Comparison of ENCODE assay signal across 8 cellular contexts in genomic region chr3:192917508-192918274, GRCh38. TPM values are rescaled to one million over a fixed set of nuclear protein-coding genes. Genes with fewer than 3 reads are reported as not detected.
DNase-seq lines count a peak whose midpoint lies in the region; ATAC-seq, FAIRE-seq and TF ChIP-seq lines count a peak whose summit lies in the region.

TSS of gene MB21D2 (minus strand) at chr3:192917856. CDS start at chr3:192917840, 16 bp downstream.

- no peaks in the 10 kb centered on the region for H3K79me2 ChIP-seq in K562 (ENCODE audit: control insufficient read depth, insufficient read depth, low read length)

- no peaks in the 10 kb centered on the region for H3K9me1 ChIP-seq in K562 (ENCODE audit: control insufficient read depth, insufficient read depth, low read length)

- no peak within 1 kb of the TSS for H3K27ac ChIP-seq in K562 (ENCODE audit: extremely low read depth, low read depth, low read length)

- no peak for TF ChIP-seq RAD21 in K562 (CRISPR knock-in tag; conservative IDR thresholded peaks at IDR 0.05 in 1 of 2, IDR thresholded peaks at IDR 0.05 in 1 of 2)

- CTCF ChIA-PET in K562 (lab: Yijun Ruan, JAX; ENCODE audit: low intra/inter-chr PET ratio): interaction anchor here (0.6 kb wide), 1 partner anchor 708 kb away, joined by 4 read pairs; no protein-coding TSS in a partner anchor

- H3K9ac ChIP-seq in K562 (ENCODE audit: insufficient read depth in 1 of 2, low read depth in 2 of 2, low read length in 2 of 2): no peak within 1 kb of the TSS

- peak; percentile 67 for FAIRE-seq in GM18507 (lab: Jason Lieb, UNC)
- no peak for FAIRE-seq in K562 (lab: Jason Lieb, UNC)

- no peak for TF ChIP-seq EP300 in K562 (IDR thresholded peaks at IDR 0.05; ENCODE audit: low read length)

- H2AFZ ChIP-seq in K562 (ENCODE audit: low read depth, low read length): peak within 1 kb of the TSS; percentile 66; the same call in 1 of the 2 replicates

- peaks cover 0 to 3% of the 10 kb centered on the region in 2 experiments; a peak in 2 of 5 replicates for H3K4me1 ChIP-seq in K562 (replicated peaks in 1 of 2; ENCODE audit: control insufficient read depth in 2 of 2, insufficient read depth in 2 of 2, low read length in 2 of 2)

- in situ Hi-C loops in K562 (cut with MboI): no loop called here

- no peaks in the 10 kb centered on the region for H3K36me3 ChIP-seq in K562 (ENCODE audit: control insufficient read depth, insufficient read depth, low read length)

- DNase-seq in GM18507 (ENCODE audit: extremely low spot score, insufficient read length, low read depth) (peak; percentile 74), NCI-H128 (lab: John Stamatoyannopoulos, UW; ENCODE audit: unreplicated experiment) (peak; percentile 71), T-helper 2 cell (peak in 4 of 5 experiments; percentile 33 to 88 (median 40)), K562 (ENCODE audit: extremely low read depth in 1 of 4, low spot score in 3 of 4) (peak; percentile 8 to 48 (median 32)), hepatic stellate cell (ENCODE audit: low spot score) (peak; percentile 90), putamen (ENCODE audit: low spot score) (peak; percentile 80), KG1 (lab: John Stamatoyannopoulos, UW) (no peak)

- H3K27me3 ChIP-seq in K562 (ENCODE audit: control insufficient read depth in 2 of 2, insufficient read depth in 2 of 2, low read length in 2 of 2): peaks cover 14 to 29% of the 10 kb centered on the region in 2 experiments; a peak in 4 of 5 replicates

- BruUV-seq in K562 (replicated peaks; lab: Mats Ljungman, UMichigan): no TSS peak

- POLR2A ChIA-PET in K562 (lab: Yijun Ruan, JAX): no interaction called here

- no peak for TF ChIP-seq CTCF in K562 (IDR thresholded peaks at IDR 0.05 in 2 of 3, conservative IDR thresholded peaks at IDR 0.05 in 1 of 3; ENCODE audit: insufficient read depth in 2 of 3, low read depth in 1 of 3, low read length in 3 of 3)

- H3K4me3 ChIP-seq in K562: no peak within 1 kb of the TSS

- no peak for TF ChIP-seq POLR2A in K562 (conservative IDR thresholded peaks at IDR 0.05)

- ATAC-seq in HG02759 (IDR thresholded peaks at IDR 0.05; ENCODE audit: unreplicated experiment) (peak; percentile 73), K562 (peak; percentile 62)

- H3K9me3 ChIP-seq in K562 (replicated peaks; ENCODE audit: control insufficient read depth, insufficient read depth, low read depth, low read length): no peaks in the 10 kb centered on the region

- peak within 1 kb of the TSS; percentile 32; the same call in 1 of the 2 replicates for H3K4me2 ChIP-seq in K562 (ENCODE audit: insufficient read depth, low read length)

- intact Hi-C loops in K562 (cut with micrococcal nuclease): no loop called here

- WGBS in K562 (ENCODE audit: insufficient coverage, low coverage, missing lambda C conversion rate): under 1% methylated on average over 32 of the region's 60 CpGs

- no peaks in the 10 kb centered on the region for H4K20me1 ChIP-seq in K562 (replicated peaks; ENCODE audit: control insufficient read depth, insufficient read depth, low read length)

TF ChIP-seq in K562, 482 proteins besides CTCF, POLR2A, EP300 and RAD21:
- TF ChIP-seq FOXJ3 (CRISPR knock-in tag; IDR thresholded peaks at IDR 0.05) (no peak), XRCC4 (IDR thresholded peaks at IDR 0.05; ENCODE audit: extremely low read depth, insufficient read depth, insufficient read length) (no peak), YY1 (IDR thresholded peaks at IDR 0.05; ENCODE audit: borderline replicate concordance in 1 of 3, control insufficient read depth in 1 of 3, extremely low read depth in 1 of 3, insufficient read depth in 3 of 3, insufficient read length in 1 of 3, insufficient replicate concordance in 2 of 3, low read depth in 1 of 3, low read length in 2 of 3) (peak in 1 of 3 experiments; percentile 19), ZFP91 (CRISPR knock-in tag; IDR thresholded peaks at IDR 0.05) (0 out of 2 replicates have a peak, but pooled peaks have one; percentile 80), RFX1 (IDR thresholded peaks at IDR 0.05) (no peak), VEZF1 (CRISPR knock-in tag; IDR thresholded peaks at IDR 0.05) (peak; percentile 29; the same call in 1 of the 2 replicates)

RNA-seq across cellular contexts. Expression of gene MB21D2, which starts in this region (rescaled TPM):
- total RNA-seq in K562 (2011; cell fraction: chromatin; rRNA removed; ENCODE audit: low replicate concordance): not detected in 2 replicates
- total RNA-seq in K562 (2011; cell fraction: nucleolus; rRNA removed): not detected in 2 replicates
- not detected in 2 replicates for total RNA-seq in K562 (2011; cell fraction: nucleoplasm; rRNA removed)
- total RNA-seq in K562 (2014; rRNA removed) (not detected in 2 replicates), K562 (2014; rRNA removed; fragmentation: Illumina TruSeq; extraction: Trizol) (not detected in 2 replicates), K562 (2015; rRNA removed; fragmentation: Illumina TruSeq; extraction: Trizol) (not detected in 2 replicates), K562 (2021) (not detected in 2 replicates)
- polyA plus RNA-seq in K562 (2011; rRNA removed) (0.01 TPM in 1 of 2 replicates, not detected in the other), K562 (2014; fragmentation: Illumina TruSeq; extraction: Trizol) (not detected in 2 replicates), K562 (2014; fragmentation: Nextera tagmentation; extraction: Ambion mirVana) (not detected), K562 (2014; rRNA removed) (not detected in 2 replicates)
- 0.01 and 0.03 TPM in 2 replicates for polyA plus RNA-seq in K562 (2011; cell fraction: cytosol; rRNA removed)
- polyA plus RNA-seq in K562 (2011; cell fraction: nucleus; rRNA removed): not detected in 2 replicates
- polyA plus RNA-seq in K562 (2012): 0.03 TPM in 2 replicates
- 0.06 and 0.07 TPM in 2 replicates for polyA minus RNA-seq in K562 (2011; rRNA and poly(A)+ RNA removed)
- not detected in 2 replicates for polyA minus RNA-seq in K562 (2011; cell fraction: cytosol; rRNA and poly(A)+ RNA removed)
- polyA minus RNA-seq in K562 (2011; cell fraction: nucleus; rRNA and poly(A)+ RNA removed): 0.13 TPM in 1 of 2 replicates, not detected in the other

Comparison
In these comparisons a context has a peak if more than half of its experiments do, and no peak if none do; other contexts are left out.
1. Peak in DNase-seq, ATAC-seq and H3K4me2 ChIP-seq in K562; RNA of the gene not detected or under 1 TPM.